ENCODE assay signal across 27 cellular contexts in the genomic region with DNA sequence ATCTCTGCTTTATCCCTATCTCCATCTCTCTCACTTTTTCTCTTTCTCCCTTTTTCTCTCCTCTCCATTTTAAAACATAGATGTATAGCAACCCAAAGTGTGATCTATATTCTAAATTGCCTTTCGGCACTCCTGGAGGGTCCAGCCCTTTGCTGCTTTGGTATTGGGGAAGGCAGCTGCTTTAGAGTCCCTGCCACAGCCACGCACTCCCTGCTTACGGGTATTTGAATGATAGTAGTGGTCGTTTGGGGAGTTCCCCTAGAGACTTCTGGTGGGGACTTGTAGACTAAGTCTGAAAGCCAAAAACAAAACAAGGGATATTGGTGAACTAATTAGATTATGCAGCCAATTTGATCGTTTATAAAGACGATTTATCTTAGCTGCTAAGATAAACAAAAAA.
"Had no signal": no experiment of that assay in that cellular context is flagged by ENCODE, and none has a peak within 500 bp of the region (broad histone marks: within the 10 kb centered on the region; RNA-seq: fewer than 3 reads in every experiment).

No MANE protein-coding gene starts in this region.

- H3K4me2 ChIP-seq: hepatocyte had no signal

- H3K27ac Mint-ChIP-seq: effector memory CD8-positive, alpha-beta T cell; naive thymus-derived CD8-positive, alpha-beta T cell; nephron progenitor cell; stimulated activated effector memory CD8-positive, alpha-beta T cell treated with anti-CD3 and anti-CD28 coated beads, Interleukin-12 subunit alpha, Interleukin-12 subunit beta, amount 100 ng/mL, for 72 hours had no signal

- H3K4me1 Mint-ChIP-seq: naive thymus-derived CD8-positive, alpha-beta T cell; nephron progenitor cell; stimulated activated effector memory CD8-positive, alpha-beta T cell treated with anti-CD3 and anti-CD28 coated beads, Interleukin-12 subunit alpha, Interleukin-12 subunit beta, amount 100 ng/mL, for 72 hours had no signal

- H3K4me3 ChIP-seq: gastroesophageal sphincter, heart left ventricle, hepatocyte, ovary, psoas muscle, sigmoid colon, thoracic aorta, tibial nerve, upper lobe of left lung had no signal

- ATAC-seq: effector memory CD8-positive, alpha-beta T cell; esophagus mucosa; gastroesophageal sphincter; heart left ventricle; left lobe of liver; naive thymus-derived CD8-positive, alpha-beta T cell; psoas muscle; right cardiac atrium; stimulated activated effector memory CD8-positive, alpha-beta T cell treated with anti-CD3 and anti-CD28 coated beads, Interleukin-12 subunit alpha, Interleukin-12 subunit beta, amount 100 ng/mL, for 72 hours had no signal

- H3K4me3 Mint-ChIP-seq: effector memory CD8-positive, alpha-beta T cell; naive thymus-derived CD8-positive, alpha-beta T cell; nephron progenitor cell; stimulated activated effector memory CD8-positive, alpha-beta T cell treated with anti-CD3 and anti-CD28 coated beads, Interleukin-12 subunit alpha, Interleukin-12 subunit beta, amount 100 ng/mL, for 72 hours had no signal

- H3K36me3 ChIP-seq: gastroesophageal sphincter, heart left ventricle, ovary, thoracic aorta, tibial nerve, upper lobe of left lung had no signal

- H3K36me3 Mint-ChIP-seq: naive thymus-derived CD8-positive, alpha-beta T cell; stimulated activated effector memory CD8-positive, alpha-beta T cell treated with anti-CD3 and anti-CD28 coated beads, Interleukin-12 subunit alpha, Interleukin-12 subunit beta, amount 100 ng/mL, for 72 hours had no signal

- H3K4me1 ChIP-seq: gastroesophageal sphincter, psoas muscle, tibial nerve had no signal

- H3K27ac ChIP-seq: epithelial cell of prostate, gastroesophageal sphincter, hepatocyte, ovary, psoas muscle, sigmoid colon, thoracic aorta, tibial nerve, upper lobe of left lung had no signal

- H3K79me2 ChIP-seq: hepatocyte had no signal

- H3K27me3 ChIP-seq: gastroesophageal sphincter, heart left ventricle, hepatocyte, ovary, sigmoid colon, tibial nerve, upper lobe of left lung had no signal

- H3K9me3 Mint-ChIP-seq: effector memory CD8-positive, alpha-beta T cell; naive thymus-derived CD8-positive, alpha-beta T cell; nephron progenitor cell; stimulated activated effector memory CD8-positive, alpha-beta T cell treated with anti-CD3 and anti-CD28 coated beads, Interleukin-12 subunit alpha, Interleukin-12 subunit beta, amount 100 ng/mL, for 72 hours had no signal

- DNase-seq: cortex of kidney; effector memory CD8-positive, alpha-beta T cell; heart left ventricle; kidney; mesendoderm; midbrain; naive thymus-derived CD8-positive, alpha-beta T cell; nephron progenitor cell; occipital lobe; ovary; posterior cingulate gyrus; psoas muscle; right cardiac atrium; sigmoid colon; stimulated activated CD4-positive, alpha-beta T cell treated with anti-CD3 and anti-CD28 coated beads, Interleukin-2, amount 100 ng/mL, for 24 hours; stimulated activated CD4-positive, alpha-beta T cell treated with anti-CD3 and anti-CD28 coated beads, Interleukin-4, amount 100 ng/mL, for 24 hours; stimulated activated naive CD4-positive, alpha-beta T cell treated with Interleukin-2 at 50 U/mL for 16 hours; substantia nigra; upper lobe of left lung had no signal

- H2AFZ ChIP-seq: hepatocyte had no signal

- H3K9me3 ChIP-seq: gastroesophageal sphincter, heart left ventricle, ovary, psoas muscle, sigmoid colon, thoracic aorta, tibial nerve, upper lobe of left lung had no signal
